In genomic region chr14:88179725-88180124, GRCh38 we compare ENCODE assay signal across 18 cellular contexts.
"Had no signal": no experiment of that assay in that cellular context is flagged by ENCODE, and none has a peak within 500 bp of the region (broad histone marks: within the 10 kb centered on the region; RNA-seq: fewer than 3 reads in every experiment).

No MANE protein-coding gene starts in this region.

- H3K36me3 Mint-ChIP-seq: activated CD4-positive, alpha-beta memory T cell treated with anti-CD3 and anti-CD28 coated beads for 36 hours; activated naive CD8-positive, alpha-beta T cell treated with anti-CD3 and anti-CD28 coated beads, Interleukin-2, amount 10 ng/mL, durations not matched to agents 7 days and 5 days; WTC11 had no signal

- H3K27ac Mint-ChIP-seq: activated CD4-positive, alpha-beta memory T cell treated with anti-CD3 and anti-CD28 coated beads for 36 hours; activated CD4-positive, alpha-beta T cell treated with anti-CD3 and anti-CD28 coated beads for 36 hours; activated naive CD8-positive, alpha-beta T cell treated with anti-CD3 and anti-CD28 coated beads, Interleukin-2, amount 10 ng/mL, durations not matched to agents 7 days and 5 days; activated T-cell treated with anti-CD3 and anti-CD28 coated beads, Interleukin-2, amount 50 U/mL, for 24 hours; activated T-helper 2 cell treated with anti-CD3 and anti-CD28 coated beads, Interferon-gamma antibody, Interleukin-2, Interleukin-4, amounts not matched to agents 10 μg/mL and 5 μg/mL and 100 μg/mL, durations not matched to agents 14 hours and 24 hours and 36 hours; T-helper 2 cell treated with Interferon-gamma antibody and Interleukin-4, amounts not matched to agents 5 μg/mL and 100 μg/mL, for 36 hours; WTC11 had no signal

- H3K27me3 ChIP-seq: ovary, testis had no signal

- H3K4me3 Mint-ChIP-seq: activated CD4-positive, alpha-beta memory T cell treated with anti-CD3 and anti-CD28 coated beads for 36 hours; activated CD4-positive, alpha-beta T cell treated with anti-CD3 and anti-CD28 coated beads for 36 hours; activated naive CD8-positive, alpha-beta T cell treated with anti-CD3 and anti-CD28 coated beads, Interleukin-2, amount 10 ng/mL, durations not matched to agents 7 days and 5 days; activated T-cell treated with anti-CD3 and anti-CD28 coated beads, Interleukin-2, amount 50 U/mL, for 24 hours; T-helper 2 cell treated with Interferon-gamma antibody and Interleukin-4, amounts not matched to agents 5 μg/mL and 100 μg/mL, for 36 hours; WTC11 had no signal

- H3K27ac ChIP-seq: cardiac muscle cell, ovary, psoas muscle, testis had no signal

- H3K9me3 Mint-ChIP-seq: activated CD4-positive, alpha-beta memory T cell treated with anti-CD3 and anti-CD28 coated beads for 36 hours; activated naive CD8-positive, alpha-beta T cell treated with anti-CD3 and anti-CD28 coated beads, Interleukin-2, amount 10 ng/mL, durations not matched to agents 7 days and 5 days; activated T-cell treated with anti-CD3 and anti-CD28 coated beads, Interleukin-2, amount 50 U/mL, for 24 hours; activated T-helper 2 cell treated with anti-CD3 and anti-CD28 coated beads, Interferon-gamma antibody, Interleukin-2, Interleukin-4, amounts not matched to agents 10 μg/mL and 5 μg/mL and 100 μg/mL, durations not matched to agents 14 hours and 24 hours and 36 hours; T-helper 2 cell treated with Interferon-gamma antibody and Interleukin-4, amounts not matched to agents 5 μg/mL and 100 μg/mL, for 36 hours; WTC11 had no signal

- H3K36me3 ChIP-seq: cardiac muscle cell, ovary had no signal

- H3K4me1 ChIP-seq: psoas muscle, testis had no signal

- H3K9me3 ChIP-seq: ovary, psoas muscle, testis had no signal

- ATAC-seq: activated CD4-positive, alpha-beta T cell treated with anti-CD3 and anti-CD28 coated beads for 36 hours; left colon; psoas muscle; right cardiac atrium had no signal

- H3K27me3 Mint-ChIP-seq: activated CD4-positive, alpha-beta memory T cell treated with anti-CD3 and anti-CD28 coated beads for 36 hours; activated CD4-positive, alpha-beta T cell treated with anti-CD3 and anti-CD28 coated beads for 36 hours; activated T-cell treated with anti-CD3 and anti-CD28 coated beads, Interleukin-2, amount 50 U/mL, for 24 hours had no signal

- H3K4me3 ChIP-seq: cardiac muscle cell, lung, ovary, psoas muscle, testis had no signal

- DNase-seq: activated CD4-positive, alpha-beta memory T cell treated with anti-CD3 and anti-CD28 coated beads for 36 hours; activated CD4-positive, alpha-beta T cell treated with anti-CD3 and anti-CD28 coated beads for 36 hours; activated naive CD4-positive, alpha-beta T cell treated with Interleukin-2 at 50 U/mL for 16 hours; activated naive CD8-positive, alpha-beta T cell treated with anti-CD3 and anti-CD28 coated beads, Interleukin-2, amount 10 ng/mL, durations not matched to agents 7 days and 5 days; activated T-cell treated with anti-CD3 and anti-CD28 coated beads, Interleukin-2, amount 50 U/mL, for 24 hours; amygdala; foreskin fibroblast; left colon; ovary; psoas muscle; right cardiac atrium; stimulated activated CD4-positive, alpha-beta T cell treated with anti-CD3 and anti-CD28 coated beads, Interleukin-2, amount 100 ng/mL, for 24 hours; testis had no signal
